In the genomic region with DNA sequence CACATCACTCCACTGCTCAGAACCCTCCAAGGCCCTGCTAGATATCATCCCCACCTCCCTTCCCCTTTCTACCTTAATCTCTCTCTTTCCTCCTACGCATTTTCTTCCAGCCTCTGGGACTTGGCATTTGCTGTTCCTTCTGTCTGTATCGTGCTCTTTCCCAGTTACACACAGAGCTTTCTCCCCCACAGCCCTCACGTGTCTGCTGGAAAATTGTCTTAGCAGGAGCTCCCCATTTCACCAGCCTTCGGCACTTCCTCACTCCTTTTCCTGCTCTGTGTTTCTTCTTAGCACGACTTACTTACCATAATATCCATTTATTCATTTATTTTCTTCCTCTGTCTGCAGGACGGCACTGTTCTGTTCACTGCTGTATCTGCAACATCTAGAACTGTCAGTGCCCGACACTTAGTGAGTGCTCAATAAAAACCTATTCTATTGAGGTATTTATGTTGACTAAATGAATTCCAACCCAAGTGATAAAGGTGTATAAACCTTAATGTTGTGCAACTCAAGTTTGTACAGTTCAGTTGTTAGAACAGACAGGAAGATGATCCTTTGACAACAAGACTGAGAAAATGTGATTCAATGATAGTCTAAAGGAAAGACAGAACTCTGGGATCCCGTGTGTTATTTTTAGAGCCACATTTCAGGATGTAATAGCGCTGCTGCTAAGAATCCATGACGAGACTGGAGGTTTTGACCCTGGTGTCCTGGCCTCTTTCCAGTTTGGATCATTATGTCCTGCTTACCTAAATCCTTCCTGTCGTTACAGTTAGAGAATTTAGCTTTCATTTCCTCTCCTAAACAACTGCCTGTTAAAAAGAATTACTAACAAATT, we compare ENCODE assay signal across 12 cellular contexts.
DNase-seq lines count a peak whose midpoint lies in the region; ATAC-seq and TF ChIP-seq lines count a peak whose summit lies in the region.
"Had no signal": no experiment of that assay in that cellular context is flagged by ENCODE, and none has a peak within 500 bp of the region (broad histone marks: within the 10 kb centered on the region; RNA-seq: fewer than 3 reads in every experiment).

No MANE protein-coding gene starts in this region.

- TF ChIP-seq POLR2A in suprapubic skin (IDR thresholded peaks at IDR 0.05), result no peak

- peaks cover 67% of the 10 kb centered on the region for H3K4me1 Mint-ChIP-seq in HFFc6 (ENCODE audit: low read depth)

- no peaks in the 10 kb centered on the region for H3K9me3 ChIP-seq in suprapubic skin
- H3K9me3 ChIP-seq: SJSA1 had no signal

- DNase-seq in HFFc6 (peak; percentile 65), cerebellar cortex (ENCODE audit: low spot score) (peak; percentile 78), kidney glomerular epithelial cell (lab: John Stamatoyannopoulos, UW) (peak; percentile 56), suprapubic skin (ENCODE audit: low spot score in 2 of 2) (no peak), GM19240 (ENCODE audit: insufficient read length, low spot score) (no peak), NCI-H1092 treated with DMSO at 0.1 percent for 48 hours (lab: John Stamatoyannopoulos, UW) (no peak)
- DNase-seq: activated CD4-positive, alpha-beta T cell treated with anti-CD3 and anti-CD28 coated beads, Interleukin-2, amount 50 U/mL, for 4 hours; foreskin keratinocyte; GF-D8; stimulated activated CD4-positive, alpha-beta T cell treated with anti-CD3 and anti-CD28 coated beads, Interleukin-2, amount 100 ng/mL, for 24 hours had no signal

- no peak for ATAC-seq in HG03097 (IDR thresholded peaks at IDR 0.05; ENCODE audit: low FRiP score, unreplicated experiment)
- ATAC-seq: foreskin keratinocyte had no signal

- no peaks in the 10 kb centered on the region for H3K9me3 Mint-ChIP-seq in HFFc6

- TF ChIP-seq EP300 in suprapubic skin (IDR thresholded peaks at IDR 0.05), result no peak

- peaks cover 43% of the 10 kb centered on the region for H3K36me3 Mint-ChIP-seq in HFFc6 (ENCODE audit: low read depth)

- peak overlapping the region; percentile 5 for H3K27ac ChIP-seq in suprapubic skin
- H3K27ac ChIP-seq: foreskin keratinocyte, SJSA1 had no signal

- H3K27me3 ChIP-seq in suprapubic skin, result no peaks in the 10 kb centered on the region
- H3K27me3 ChIP-seq: foreskin keratinocyte, SJSA1 had no signal

- WGBS in suprapubic skin, result 57% methylated on average over 11 of the region's 11 CpGs

- H3K27me3 Mint-ChIP-seq in HFFc6 (ENCODE audit: insufficient read depth), result no peaks in the 10 kb centered on the region; the same call in none of the 2 replicates

- TF ChIP-seq CTCF in HFFc6 (IDR thresholded peaks at IDR 0.05), result no peak
- no peak for TF ChIP-seq CTCF in suprapubic skin (IDR thresholded peaks at IDR 0.05)

- peak overlapping the region; percentile 14 for H3K4me3 Mint-ChIP-seq in HFFc6

- peak overlapping the region; percentile 69 for H3K27ac Mint-ChIP-seq in HFFc6

- no peaks in the 10 kb centered on the region for H3K36me3 ChIP-seq in suprapubic skin
- H3K36me3 ChIP-seq: SJSA1 had no signal

- H3K4me1 ChIP-seq in suprapubic skin, result no peaks in the 10 kb centered on the region
- H3K4me1 ChIP-seq: foreskin keratinocyte had no signal

- no peak overlapping the region for H3K4me3 ChIP-seq in suprapubic skin
- H3K4me3 ChIP-seq: SJSA1 had no signal

Comparison
In these comparisons a context has a peak if more than half of its experiments do, and no peak if none do; other contexts are left out.
1. DNase-seq: peak in HFFc6 (single experiment), cerebellar cortex (single experiment) and kidney glomerular epithelial cell (single experiment); none in suprapubic skin (0 of 2), GM19240 (single experiment) and NCI-H1092 treated with DMSO at 0.1 percent for 48 hours (single experiment).